In the genomic region with DNA sequence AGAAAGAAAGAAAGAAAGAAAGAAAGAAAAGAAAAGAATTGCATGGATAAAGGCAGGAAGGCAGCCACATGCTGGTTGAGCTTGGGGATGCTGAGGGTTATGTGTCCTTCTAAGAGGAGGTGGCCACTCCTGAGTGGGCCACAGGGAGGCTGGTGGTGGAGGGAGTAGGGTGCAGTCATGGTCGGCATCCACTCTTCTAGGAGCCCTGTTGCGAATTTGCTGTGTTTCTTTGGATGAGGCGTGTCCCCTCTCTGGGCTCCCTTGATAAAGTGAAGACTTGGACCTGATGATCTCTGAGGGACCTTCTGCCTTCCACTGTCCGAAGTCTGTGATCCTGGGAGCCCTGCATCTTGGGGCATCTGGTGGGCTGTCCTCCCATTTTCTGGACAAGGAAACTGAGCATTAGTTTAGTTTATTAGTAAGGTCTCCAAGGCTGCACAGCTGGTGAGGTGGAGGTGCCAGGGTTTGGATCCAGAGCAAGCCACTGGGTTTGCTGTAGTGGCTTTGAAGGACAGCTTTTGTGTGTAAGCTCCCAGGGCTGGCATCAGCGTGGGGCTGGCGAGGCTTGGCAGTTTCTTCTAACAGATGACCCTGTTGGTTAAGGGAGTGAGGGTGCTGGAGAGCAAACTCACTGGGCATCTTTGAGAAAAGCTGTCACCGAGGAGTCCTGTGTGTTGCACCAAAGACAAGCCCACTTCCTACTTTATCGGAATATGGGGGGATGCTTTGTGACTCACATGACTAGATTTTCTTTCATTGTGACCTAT, we compare ENCODE assay signal across 18 cellular contexts. TPM values are rescaled to one million over a fixed set of nuclear protein-coding genes. Genes with fewer than 3 reads are reported as not detected.
DNase-seq lines count a peak whose midpoint lies in the region; ATAC-seq and TF ChIP-seq lines count a peak whose summit lies in the region.
"Had no signal": no experiment of that assay in that cellular context is flagged by ENCODE, and none has a peak within 500 bp of the region (broad histone marks: within the 10 kb centered on the region; RNA-seq: fewer than 3 reads in every experiment).

No MANE protein-coding gene starts in this region.

- H3K27me3 ChIP-seq in heart left ventricle, result peaks cover 27 to 83% (median 44%) of the 10 kb centered on the region in 9 donors
- peaks cover 47% of the 10 kb centered on the region for H3K27me3 ChIP-seq in endodermal cell (ENCODE audit: control insufficient read depth, insufficient read depth, low read length, poor library complexity, severe bottlenecking)
- H3K27me3 ChIP-seq in upper lobe of right lung, result peaks cover 76% of the 10 kb centered on the region

- DNase-seq in cardiac septum (ENCODE audit: low spot score) (peak; percentile 54), heart left ventricle (no peak), GM13977 (ENCODE audit: low spot score) (peak; percentile 5), endodermal cell (peak; percentile 16), upper lobe of right lung (peak; percentile 31)
- DNase-seq: ACHN, DMS79, MM.1S, NCI-H1105 treated with DMSO at 0.1 percent for 48 hours, NCI-H1694 treated with DMSO at 0.1 percent for 48 hours, NCI-H2107, NCI-H510A treated with DMSO at 0.1 percent for 48 hours, NCI-H774, SHP77 treated with DMSO at 0.1 percent for 48 hours, SK-N-SH had no signal

- H3K27ac ChIP-seq in heart left ventricle (no peak overlapping the region), endodermal cell (ENCODE audit: low read depth, low read length) (no peak overlapping the region), upper lobe of right lung (no peak overlapping the region)

- in situ Hi-C loops in GM13977 (cut with MboI; ENCODE audit: low pct_unique_long_range_greater_than_20kb, low sequenced_read_pairs, unreplicated experiment), result no loop called here

- H3K4me1 Mint-ChIP-seq in endodermal cell, result peaks cover 2% of the 10 kb centered on the region
- H3K4me1 Mint-ChIP-seq: CD14-positive monocyte had no signal

- TF ChIP-seq CTCF in heart left ventricle (IDR thresholded peaks at IDR 0.05) (no peak), GM13977 (IDR thresholded peaks at IDR 0.05; ENCODE audit: extremely low read depth, insufficient read depth, missing control alignments) (no peak), endodermal cell (conservative IDR thresholded peaks at IDR 0.05) (no peak), upper lobe of right lung (IDR thresholded peaks at IDR 0.05) (no peak)

- 70 to 90% (median 80%) methylated on average over 5 to 8 of the region's 8 CpGs for WGBS in heart left ventricle, 4 donors
- 83 to 89% methylated on average over 6 to 8 of the region's 8 CpGs for WGBS in endodermal cell (ENCODE audit: insufficient coverage in 1 of 2, insufficient read length in 1 of 2), 2 experiments

- ATAC-seq in heart left ventricle (no peak), upper lobe of right lung (no peak), HG02678 (IDR thresholded peaks at IDR 0.05; ENCODE audit: unreplicated experiment) (no peak), GM19324 (IDR thresholded peaks at IDR 0.05; ENCODE audit: low FRiP score, unreplicated experiment) (no peak)

- no peak overlapping the region for H3K27ac Mint-ChIP-seq in endodermal cell

- no peaks in the 10 kb centered on the region for H3K9me3 Mint-ChIP-seq in endodermal cell

- H3K36me3 ChIP-seq in heart left ventricle (no peaks in the 10 kb centered on the region), endodermal cell (ENCODE audit: control insufficient read depth, insufficient read depth, low read length) (no peaks in the 10 kb centered on the region), upper lobe of right lung (no peaks in the 10 kb centered on the region)

- H3K36me3 Mint-ChIP-seq in endodermal cell (ENCODE audit: low read depth), result no peaks in the 10 kb centered on the region

- no peak overlapping the region for H3K4me3 ChIP-seq in heart left ventricle
- H3K4me3 ChIP-seq in endodermal cell (ENCODE audit: low read length), result no peak overlapping the region
- no peak overlapping the region for H3K4me3 ChIP-seq in upper lobe of right lung

- intact Hi-C loops in cardiac septum (cut with DNase I), result no loop called here
- intact Hi-C loops in heart left ventricle (cut with DNase I), result no loop called here
- intact Hi-C loops in upper lobe of right lung (cut with DNase I), result no loop called here

- no peak for TF ChIP-seq POLR2A in heart left ventricle (IDR thresholded peaks at IDR 0.05)

- H3K4me3 Mint-ChIP-seq in endodermal cell, result no peak overlapping the region
- H3K4me3 Mint-ChIP-seq: CD14-positive monocyte had no signal

- H3K27me3 Mint-ChIP-seq in endodermal cell (ENCODE audit: insufficient read depth), result peaks cover 45% of the 10 kb centered on the region

- H3K9ac ChIP-seq in endodermal cell (ENCODE audit: extremely low read depth, low read length, poor library complexity, severe bottlenecking), result no peak overlapping the region
- H3K9ac ChIP-seq: SK-N-SH had no signal

- H3K9me3 ChIP-seq in heart left ventricle, result no peaks in the 10 kb centered on the region
- H3K9me3 ChIP-seq in endodermal cell (ENCODE audit: control insufficient read depth, low read length), result no peaks in the 10 kb centered on the region
- no peaks in the 10 kb centered on the region for H3K9me3 ChIP-seq in upper lobe of right lung
- H3K9me3 ChIP-seq: SK-N-SH had no signal

- peaks cover 0 to 18% (median 7%) of the 10 kb centered on the region in 12 donors for H3K4me1 ChIP-seq in heart left ventricle
- H3K4me1 ChIP-seq in endodermal cell (ENCODE audit: control insufficient read depth, insufficient read depth, low read length), result no peaks in the 10 kb centered on the region
- peaks cover 6% of the 10 kb centered on the region for H3K4me1 ChIP-seq in upper lobe of right lung

RNA-seq across cellular contexts. Expression of a gene that starts 4.3 kb away (rescaled TPM):
- total RNA-seq in cardiac septum, result 95.2 TPM
- total RNA-seq in heart left ventricle, result 10 to 100 TPM; 25.6 to 76.7 (median 60.1) TPM
- polyA plus RNA-seq in heart left ventricle, result 10 to 100 TPM; 42.0 to 45.5 TPM
- 10 to 100 TPM; 62.9 to 78.2 TPM for total RNA-seq in endodermal cell
- polyA plus RNA-seq in endodermal cell (2013, experiment 1 of 2), result 94.6 TPM
- 90.8 TPM for polyA plus RNA-seq in endodermal cell (2013, experiment 2 of 2)
- total RNA-seq in upper lobe of right lung, result 61.2 TPM

Comparison
In these comparisons a context has a peak if more than half of its experiments do, and no peak if none do; other contexts are left out.
1. DNase-seq: peak in cardiac septum (single experiment), GM13977 (single experiment), endodermal cell (single experiment) and upper lobe of right lung (single experiment); none in heart left ventricle (0 of 5).